8 cellular contexts compared by ENCODE assay signal in genomic region chr13:23960566-23961156, GRCh38.
DNase-seq lines count a peak whose midpoint lies in the region; ATAC-seq, FAIRE-seq and TF ChIP-seq lines count a peak whose summit lies in the region.

No MANE protein-coding gene starts in this region.

- no peak for ATAC-seq in activated naive CD4-positive, alpha-beta T cell treated with anti-CD3 and anti-CD28 coated beads, Interleukin-2, amount 50 U/mL, for 72 hours
- ATAC-seq in HG03432 (IDR thresholded peaks at IDR 0.05; ENCODE audit: unreplicated experiment) (no peak), GM19023 (IDR thresholded peaks at IDR 0.05; ENCODE audit: unreplicated experiment) (no peak)

- H3K36me3 Mint-ChIP-seq in activated naive CD4-positive, alpha-beta T cell treated with anti-CD3 and anti-CD28 coated beads, Interleukin-2, amount 50 U/mL, for 72 hours = no peaks in the 10 kb centered on the region

- TF ChIP-seq CTCF in HFF-Myc (IDR thresholded peaks at IDR 0.05; ENCODE audit: low read depth, low read length, missing control alignments) = peak; percentile 78

- no peaks in the 10 kb centered on the region for H3K36me3 ChIP-seq in small intestine (ENCODE audit: control insufficient read depth in 2 of 2, insufficient read depth in 2 of 2, low read length in 2 of 2)

- peak; percentile 12 for DNase-seq in CD1c-positive myeloid dendritic cell (ENCODE audit: extremely low spot score)
- no peak for DNase-seq in HFF-Myc (ENCODE audit: extremely low read depth, low read depth)
- peak; percentile 37 for DNase-seq in RCC 7860 (ENCODE audit: low spot score)
- peak; percentile 55 for DNase-seq in fibroblast of peridontal ligament (ENCODE audit: extremely low read depth)
- DNase-seq in small intestine = peak; percentile 56
- no peak for DNase-seq in activated naive CD4-positive, alpha-beta T cell treated with anti-CD3 and anti-CD28 coated beads, Interleukin-2, amount 50 U/mL, for 72 hours (ENCODE audit: low spot score in 2 of 2)

- no peaks in the 10 kb centered on the region for H3K27me3 ChIP-seq in small intestine (ENCODE audit: control insufficient read depth in 2 of 2, insufficient read depth in 2 of 2, low read length in 2 of 2)

- H3K9me3 Mint-ChIP-seq in activated naive CD4-positive, alpha-beta T cell treated with anti-CD3 and anti-CD28 coated beads, Interleukin-2, amount 50 U/mL, for 72 hours = no peaks in the 10 kb centered on the region

- peak; percentile 36 for FAIRE-seq in RCC 7860 (lab: Jason Lieb, UNC)
- FAIRE-seq in small intestine (lab: Jason Lieb, UNC) = no peak

- no peak overlapping the region for H3K27ac ChIP-seq in small intestine (ENCODE audit: low read depth in 1 of 2, low read length in 1 of 2)

- H3K27ac Mint-ChIP-seq in activated naive CD4-positive, alpha-beta T cell treated with anti-CD3 and anti-CD28 coated beads, Interleukin-2, amount 50 U/mL, for 72 hours = no peak overlapping the region

- H3K4me1 ChIP-seq in small intestine (ENCODE audit: control insufficient read depth in 2 of 2, insufficient read depth in 1 of 2, low read depth in 1 of 2, low read length in 1 of 2) = peaks cover 0 to 4% of the 10 kb centered on the region in 2 donors

- 71 to 84% (median 73%) methylated on average over 1 of the region's 1 CpG for WGBS in small intestine, 3 donors

- H3K9me3 ChIP-seq in small intestine (ENCODE audit: control insufficient read depth, low read depth) = no peaks in the 10 kb centered on the region

- H3K4me3 ChIP-seq in HFF-Myc (replicated peaks; ENCODE audit: low read depth, low read length) (no peak overlapping the region), small intestine (ENCODE audit: low read depth in 1 of 2, low read length in 2 of 2) (no peak overlapping the region)

Comparison
In these comparisons a context has a peak if more than half of its experiments do, and no peak if none do; other contexts are left out.
1. DNase-seq: peak in CD1c-positive myeloid dendritic cell (single experiment), RCC 7860 (single experiment), fibroblast of peridontal ligament (single experiment) and small intestine (single experiment); none in HFF-Myc (single experiment) and activated naive CD4-positive, alpha-beta T cell treated with anti-CD3 and anti-CD28 coated beads, Interleukin-2, amount 50 U/mL, for 72 hours (0 of 2).